In the genomic region with DNA sequence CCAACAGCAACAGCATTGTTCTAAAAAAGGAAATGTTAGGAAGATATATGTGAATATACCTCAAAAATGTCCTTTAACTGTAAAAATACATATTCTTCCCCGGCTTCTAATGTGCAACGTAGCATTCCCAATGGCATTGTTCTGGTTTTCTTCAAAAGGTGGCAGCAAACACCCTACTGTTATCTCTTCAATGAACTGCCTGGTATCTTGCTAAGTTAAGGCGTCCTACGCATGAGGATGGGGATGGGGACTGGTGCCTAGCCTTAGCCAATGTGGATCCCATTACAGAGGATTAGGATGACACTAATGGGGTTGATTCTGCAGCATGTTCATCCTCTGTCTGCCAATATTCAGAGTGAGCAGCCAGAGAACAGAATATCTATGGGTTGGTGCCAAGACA, we compare ENCODE assay signal across 12 cellular contexts.
DNase-seq lines count a peak whose midpoint lies in the region; ATAC-seq and TF ChIP-seq lines count a peak whose summit lies in the region.
"Had no signal": no experiment of that assay in that cellular context is flagged by ENCODE, and none has a peak within 500 bp of the region (broad histone marks: within the 10 kb centered on the region; RNA-seq: fewer than 3 reads in every experiment).

No MANE protein-coding gene starts in this region.

- H3K4me1 Mint-ChIP-seq in nephron progenitor cell = no peaks in the 10 kb centered on the region
- H3K4me1 Mint-ChIP-seq in activated CD4-positive, alpha-beta T cell treated with anti-CD3 and anti-CD28 coated beads for 36 hours = no peaks in the 10 kb centered on the region

- no peaks in the 10 kb centered on the region for H3K27me3 Mint-ChIP-seq in nephron progenitor cell (ENCODE audit: low read depth, poor library complexity)
- H3K27me3 Mint-ChIP-seq in activated CD4-positive, alpha-beta T cell treated with anti-CD3 and anti-CD28 coated beads for 36 hours = no peaks in the 10 kb centered on the region
- H3K27me3 Mint-ChIP-seq: dendritic cell treated with granulocyte-macrophage colony-stimulating factor and Interleukin-4, amounts not matched to agents 40 ng/mL and 50 ng/mL, for 4 days; stimulated activated naive CD8-positive, alpha-beta T cell treated with anti-CD3 and anti-CD28 coated beads, Interleukin-15, Interleukin-2, amounts not matched to agents 100 ng/mL and 50 ng/mL, for 24 hours had no signal

- H3K36me3 Mint-ChIP-seq in nephron progenitor cell (ENCODE audit: low read depth) = no peaks in the 10 kb centered on the region
- no peaks in the 10 kb centered on the region for H3K36me3 Mint-ChIP-seq in activated CD4-positive, alpha-beta T cell treated with anti-CD3 and anti-CD28 coated beads for 36 hours (ENCODE audit: low read depth)

- ATAC-seq in HG03342 (IDR thresholded peaks at IDR 0.05; ENCODE audit: unreplicated experiment) = no peak
- ATAC-seq in activated CD4-positive, alpha-beta T cell treated with anti-CD3 and anti-CD28 coated beads for 36 hours = no peak

- CTCF ChIA-PET in activated CD4-positive, alpha-beta T cell treated with anti-CD3 and anti-CD28 coated beads for 36 hours (lab: Charles Lee) = no interaction called here

- no peak for TF ChIP-seq CTCF in nephron progenitor cell (IDR thresholded peaks at IDR 0.05)

- H3K9me3 Mint-ChIP-seq in nephron progenitor cell = no peaks in the 10 kb centered on the region
- peaks cover 9% of the 10 kb centered on the region for H3K9me3 Mint-ChIP-seq in activated CD4-positive, alpha-beta T cell treated with anti-CD3 and anti-CD28 coated beads for 36 hours (ENCODE audit: low read depth)

- intact Hi-C loops in activated CD4-positive, alpha-beta T cell treated with anti-CD3 and anti-CD28 coated beads for 36 hours (cut with DNase I, micrococcal nuclease) = no loop called here

- DNase-seq in ELF-1 (ENCODE audit: low read depth, low spot score) (peak; percentile 1), NCI-H524 (lab: John Stamatoyannopoulos, UW) (peak; percentile 76 to 92), cerebellum (ENCODE audit: low spot score) (peak; percentile 3), midbrain (lab: John Stamatoyannopoulos, UW) (peak; percentile 3), nephron progenitor cell (no peak)
- DNase-seq in activated CD4-positive, alpha-beta T cell treated with anti-CD3 and anti-CD28 coated beads for 36 hours = no peak
- DNase-seq: activated naive CD4-positive, alpha-beta T cell treated with Interleukin-2 at 50 U/mL for 16 hours; KG1; stimulated activated CD4-positive, alpha-beta T cell treated with anti-CD3 and anti-CD28 coated beads, Interleukin-2, amount 100 ng/mL, for 48 hours had no signal

- no peak overlapping the region for H3K27ac Mint-ChIP-seq in nephron progenitor cell
- H3K27ac Mint-ChIP-seq in activated CD4-positive, alpha-beta T cell treated with anti-CD3 and anti-CD28 coated beads for 36 hours = no peak overlapping the region
- H3K27ac Mint-ChIP-seq: dendritic cell treated with granulocyte-macrophage colony-stimulating factor and Interleukin-4, amounts not matched to agents 40 ng/mL and 50 ng/mL, for 4 days; stimulated activated naive CD8-positive, alpha-beta T cell treated with anti-CD3 and anti-CD28 coated beads, Interleukin-15, Interleukin-2, amounts not matched to agents 100 ng/mL and 50 ng/mL, for 24 hours had no signal

- POLR2A ChIA-PET in activated CD4-positive, alpha-beta T cell treated with anti-CD3 and anti-CD28 coated beads for 36 hours (lab: Charles Lee) = no interaction called here

- no peak overlapping the region for H3K4me3 Mint-ChIP-seq in nephron progenitor cell
- no peak overlapping the region for H3K4me3 Mint-ChIP-seq in activated CD4-positive, alpha-beta T cell treated with anti-CD3 and anti-CD28 coated beads for 36 hours
- H3K4me3 Mint-ChIP-seq: dendritic cell treated with granulocyte-macrophage colony-stimulating factor and Interleukin-4, amounts not matched to agents 40 ng/mL and 50 ng/mL, for 4 days; stimulated activated naive CD8-positive, alpha-beta T cell treated with anti-CD3 and anti-CD28 coated beads, Interleukin-15, Interleukin-2, amounts not matched to agents 100 ng/mL and 50 ng/mL, for 24 hours had no signal

Comparison
In these comparisons a context has a peak if more than half of its experiments do, and no peak if none do; other contexts are left out.
1. DNase-seq: peak in ELF-1 (single experiment), NCI-H524 (2 of 2), cerebellum (single experiment) and midbrain (single experiment); none in nephron progenitor cell (single experiment) and activated CD4-positive, alpha-beta T cell treated with anti-CD3 and anti-CD28 coated beads for 36 hours (single experiment).